In genomic region chr17:21287703-21288449, GRCh38 we compare ENCODE assay signal across 8 cellular contexts. TPM values are rescaled to one million over a fixed set of nuclear protein-coding genes. Genes with fewer than 3 reads are reported as not detected.
DNase-seq lines count a peak whose midpoint lies in the region; ATAC-seq, FAIRE-seq and TF ChIP-seq lines count a peak whose summit lies in the region.

No MANE protein-coding gene starts in this region.

- no peaks in the 10 kb centered on the region for H3K27me3 ChIP-seq in CD8-positive, alpha-beta T cell (ENCODE audit: insufficient read depth, low read length)
- H3K27me3 ChIP-seq in astrocyte (ENCODE audit: insufficient read depth, low read length): no peaks in the 10 kb centered on the region

- H3K36me3 Mint-ChIP-seq in CD8-positive, alpha-beta T cell: peaks cover 22% of the 10 kb centered on the region
- H3K36me3 Mint-ChIP-seq in astrocyte (ENCODE audit: low read depth, unreplicated experiment): peaks cover 4% of the 10 kb centered on the region

- peak; percentile 69 for ATAC-seq in CD8-positive, alpha-beta T cell
- peak; percentile 28 for ATAC-seq in GM21390 (IDR thresholded peaks at IDR 0.05; ENCODE audit: unreplicated experiment)
- ATAC-seq in HG02884 (IDR thresholded peaks at IDR 0.05; ENCODE audit: unreplicated experiment): no peak

- peaks cover 40% of the 10 kb centered on the region for H3K4me1 ChIP-seq in CD8-positive, alpha-beta T cell (ENCODE audit: insufficient read depth, low read length)
- H3K4me1 ChIP-seq in astrocyte (ENCODE audit: insufficient read depth, low read length): peaks cover 39% of the 10 kb centered on the region

- H3K4me3 Mint-ChIP-seq in CD8-positive, alpha-beta T cell: peak overlapping the region; percentile 94
- peak overlapping the region; percentile 97 for H3K4me3 Mint-ChIP-seq in astrocyte (ENCODE audit: unreplicated experiment)

- peak overlapping the region; percentile 69 for H3K27ac ChIP-seq in CD8-positive, alpha-beta T cell (ENCODE audit: low read depth, low read length)
- H3K27ac ChIP-seq in KOPT-K1 (ENCODE audit: low read depth, low read length, poor library complexity, severe bottlenecking) (peak overlapping the region; percentile 86), astrocyte (ENCODE audit: low read depth, low read length) (peak overlapping the region; percentile 91)

- H3K27me3 Mint-ChIP-seq in CD8-positive, alpha-beta T cell (ENCODE audit: low read depth): no peaks in the 10 kb centered on the region
- H3K27me3 Mint-ChIP-seq in astrocyte (ENCODE audit: low read depth, unreplicated experiment): no peaks in the 10 kb centered on the region

- H3K4me1 Mint-ChIP-seq in CD8-positive, alpha-beta T cell (ENCODE audit: low read depth): peaks cover 54% of the 10 kb centered on the region
- H3K4me1 Mint-ChIP-seq in astrocyte (ENCODE audit: low read depth, unreplicated experiment): peaks cover 20% of the 10 kb centered on the region

- peak; percentile 13 for FAIRE-seq in astrocyte (lab: Jason Lieb, UNC)

- H3K4me2 ChIP-seq in astrocyte (ENCODE audit: low read length): peak overlapping the region; percentile 96

- peak; percentile 89 to 98 (median 93) for DNase-seq in CD8-positive, alpha-beta T cell
- peak; percentile 93 for DNase-seq in T-helper 9 cell
- DNase-seq in astrocyte (ENCODE audit: low read depth): peak; percentile 91
- peak; percentile 55 for DNase-seq in inferior parietal cortex (ENCODE audit: extremely low spot score)
- DNase-seq in stimulated activated CD4-positive, alpha-beta T cell treated with anti-CD3 and anti-CD28 coated beads, Interleukin-15, amount 100 ng/mL, for 48 hours (ENCODE audit: low read depth in 2 of 2): peak; percentile 94 to 96

- H3K9me3 ChIP-seq in CD8-positive, alpha-beta T cell (ENCODE audit: low read length): no peaks in the 10 kb centered on the region
- H3K9me3 ChIP-seq in KOPT-K1 (ENCODE audit: insufficient read depth, low read length, poor library complexity, severe bottlenecking) (no peaks in the 10 kb centered on the region), astrocyte (ENCODE audit: insufficient read depth, low read depth, low read length) (peaks cover 3% of the 10 kb centered on the region)

- no peak overlapping the region for H2AFZ ChIP-seq in astrocyte (ENCODE audit: low read depth, low read length)

- H3K4me3 ChIP-seq in CD8-positive, alpha-beta T cell (ENCODE audit: low read depth, low read length): peak overlapping the region; percentile 78
- H3K4me3 ChIP-seq in astrocyte (ENCODE audit: insufficient read depth, low read depth, low read length): peak overlapping the region; percentile 51

- peak overlapping the region; percentile 96 for H3K27ac Mint-ChIP-seq in CD8-positive, alpha-beta T cell
- H3K27ac Mint-ChIP-seq in astrocyte (ENCODE audit: unreplicated experiment): peak overlapping the region; percentile 89

- no peak for TF ChIP-seq CTCF in CD8-positive, alpha-beta T cell (IDR thresholded peaks at IDR 0.05)
- TF ChIP-seq CTCF in astrocyte (IDR thresholded peaks at IDR 0.05; ENCODE audit: insufficient read depth, low read depth, low read length): no peak

- intact Hi-C loops in CD8-positive, alpha-beta T cell (cut with DNase I, micrococcal nuclease): loop anchor here (1.0 to 5.0 kb wide), 8 partner anchors 8 to 264 kb away; partner anchors contain the start of genes NATD1 (in 2 of the 2) and DHRS7B (in 1 of the 2)

- H4K20me1 ChIP-seq in astrocyte (ENCODE audit: insufficient read depth, low read length): peaks cover 75% of the 10 kb centered on the region

- H3K36me3 ChIP-seq in CD8-positive, alpha-beta T cell (ENCODE audit: insufficient read depth, low read length): no peaks in the 10 kb centered on the region
- H3K36me3 ChIP-seq in KOPT-K1 (ENCODE audit: insufficient read depth, low read length) (no peaks in the 10 kb centered on the region), astrocyte (ENCODE audit: insufficient read depth, low read length) (no peaks in the 10 kb centered on the region)

- H3K9ac ChIP-seq in astrocyte (ENCODE audit: low read length): peak overlapping the region; percentile 95

- H3K79me2 ChIP-seq in astrocyte (ENCODE audit: insufficient read depth, low read length): peaks cover 83% of the 10 kb centered on the region

- H3K9me3 Mint-ChIP-seq in CD8-positive, alpha-beta T cell: peaks cover 2% of the 10 kb centered on the region
- peaks cover 7% of the 10 kb centered on the region for H3K9me3 Mint-ChIP-seq in astrocyte (ENCODE audit: unreplicated experiment)

- POLR2A ChIA-PET in CD8-positive, alpha-beta T cell (lab: Charles Lee): interaction anchor here (0.9 to 1.9 kb wide), 10 partner anchors 8 to 244 kb away, joined by 3 to 12 read pairs (median 5); partner anchors contain the start of genes DHRS7B, NATD1, TMEM11 and USP22

- CTCF ChIA-PET in CD8-positive, alpha-beta T cell (lab: Charles Lee): interaction anchor here (1.0 to 5.6 kb wide), 2 partner anchors 10 to 169 kb away, joined by 3 to 41 read pairs; no protein-coding TSS in a partner anchor

RNA-seq across cellular contexts. Expression of gene MAP2K3, which starts 3.4 kb away (rescaled TPM):
- total RNA-seq in CD8-positive, alpha-beta T cell: 10 to 100 TPM; 59.9 to 63.8 TPM
- total RNA-seq in astrocyte: 35.5 and 44.3 TPM in 2 replicates

RNA-seq across cellular contexts. Expression of gene NATD1, which starts 34.7 kb away (rescaled TPM):
- total RNA-seq in CD8-positive, alpha-beta T cell: 1 to 10 TPM; 6.3 to 6.6 TPM
- 7.1 and 7.9 TPM in 2 replicates for total RNA-seq in astrocyte
